32 cellular contexts compared by ENCODE assay signal in the genomic region with DNA sequence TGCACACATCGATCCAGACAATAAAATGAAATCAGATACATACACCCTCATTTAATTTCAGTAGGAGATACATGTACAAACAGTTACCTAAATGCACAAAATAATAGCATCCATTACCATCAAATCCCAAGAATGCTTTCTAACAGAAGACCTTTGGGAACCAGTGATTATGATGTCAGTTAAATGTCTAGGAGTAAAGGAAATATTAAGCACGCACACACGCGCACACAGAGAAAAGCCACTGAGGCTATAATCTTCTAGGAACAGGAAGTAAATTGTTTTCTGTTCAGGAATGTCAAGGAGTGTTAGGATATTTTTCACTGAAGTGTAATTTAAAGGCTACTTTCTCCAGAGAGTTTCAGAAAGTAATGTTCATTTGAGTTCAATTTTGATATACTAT.
"Had no signal": no experiment of that assay in that cellular context is flagged by ENCODE, and none has a peak within 500 bp of the region (broad histone marks: within the 10 kb centered on the region; RNA-seq: fewer than 3 reads in every experiment).

No MANE protein-coding gene starts in this region.

- H3K36me3 ChIP-seq: adrenal gland, ascending aorta, brain microvascular endothelial cell, breast epithelium, cardiac muscle cell had no signal

- FAIRE-seq: astrocyte, bronchial epithelial cell had no signal

- H3K4me3 ChIP-seq: adrenal gland, ascending aorta, body of pancreas, breast epithelium, cardiac muscle cell had no signal

- DNase-seq: activated effector memory CD4-positive, alpha-beta T cell treated with anti-CD3 and anti-CD28 coated beads, Interleukin-2, amount 50 U/mL, for 16 hours; activated effector memory CD4-positive, alpha-beta T cell treated with Interleukin-2 at 50 U/mL for 16 hours; activated gamma-delta T cell; activated gamma-delta T cell treated with Interleukin-2 at 50 U/mL for 16 hours; activated naive CD4-positive, alpha-beta T cell; activated naive CD4-positive, alpha-beta T cell treated with anti-CD3 and anti-CD28 coated beads for 36 hours; activated naive CD4-positive, alpha-beta T cell treated with anti-CD3 and anti-CD28 coated beads, Interleukin-2, amount 10 ng/mL, durations not matched to agents 7 days and 5 days; activated naive CD4-positive, alpha-beta T cell treated with anti-CD3 and anti-CD28 coated beads, Interleukin-2, amount 50 U/mL, for 16 hours; activated naive CD4-positive, alpha-beta T cell treated with Interleukin-2 at 50 U/mL for 16 hours; activated naive CD8-positive, alpha-beta T cell treated with anti-CD3 and anti-CD28 coated beads for 36 hours; activated naive CD8-positive, alpha-beta T cell treated with anti-CD3 and anti-CD28 coated beads, Interleukin-2, amount 10 ng/mL, durations not matched to agents 7 days and 5 days; activated naive CD8-positive, alpha-beta T cell treated with anti-CD3 and anti-CD28 coated beads, Interleukin-2, amount 50 U/mL, for 24 hours; activated T-cell treated with anti-CD3 and anti-CD28 coated beads, Interleukin-2, amount 50 U/mL, for 1 hour; activated T-cell treated with anti-CD3 and anti-CD28 coated beads, Interleukin-2, amount 50 U/mL, for 24 hours; activated T-cell treated with anti-CD3 and anti-CD28 coated beads, Interleukin-2, amount 50 U/mL, for 4 hours; activated T-cell treated with anti-CD3 and anti-CD28 coated beads, Interleukin-2, amount 50 U/mL, for 48 hours; activated T-cell treated with anti-CD3 and anti-CD28 coated beads, Interleukin-2, amount 50 U/mL, for 72 hours; adrenal gland; amniotic stem cell; amygdala; anterior cingulate cortex; aorta; body of pancreas; brain microvascular endothelial cell; caudate nucleus; central memory CD4-positive, alpha-beta T cell; cerebellar nuclear complex had no signal

- H3K27me3 ChIP-seq: adrenal gland, ascending aorta, body of pancreas, brain microvascular endothelial cell, breast epithelium, cardiac muscle cell had no signal

- H3K27ac ChIP-seq: adrenal gland, ascending aorta, body of pancreas, brain microvascular endothelial cell, breast epithelium, cardiac muscle cell had no signal

- H3K9me3 ChIP-seq: adrenal gland, ascending aorta, body of pancreas, breast epithelium had no signal

- H3K4me1 ChIP-seq: adrenal gland, ascending aorta, body of pancreas, breast epithelium had no signal
